ENCODE assay signal across 1 cellular context in genomic region chr19:49918089-49918488, GRCh38.
TF ChIP-seq lines count a peak whose summit lies in the region.

No MANE protein-coding gene starts in this region.

TF ChIP-seq in liver, 16 proteins besides CTCF, POLR2A, EP300 and RAD21:
- TF ChIP-seq ATF3 (IDR thresholded peaks at IDR 0.05) (no peak), YY1 (IDR thresholded peaks at IDR 0.05) (no peak), JUND (IDR thresholded peaks at IDR 0.05) (no peak), FOXA2 (IDR thresholded peaks at IDR 0.05) (no peak), GABPA (IDR thresholded peaks at IDR 0.05 in 1 of 2, conservative IDR thresholded peaks at IDR 0.05 in 1 of 2) (no peak), HNF4G (IDR thresholded peaks at IDR 0.05) (no peak), HNF4A (conservative IDR thresholded peaks at IDR 0.05) (no peak), EGR1 (IDR thresholded peaks at IDR 0.05; ENCODE audit: low read depth in 2 of 2) (no peak), REST (IDR thresholded peaks at IDR 0.05) (no peak), NR2F2 (IDR thresholded peaks at IDR 0.05) (no peak), FOXA1 (IDR thresholded peaks at IDR 0.05) (no peak), MAX (IDR thresholded peaks at IDR 0.05) (no peak), RXRA (IDR thresholded peaks at IDR 0.05) (no peak), SP1 (IDR thresholded peaks at IDR 0.05) (no peak), TAF1 (conservative IDR thresholded peaks at IDR 0.05) (no peak)
- TF ChIP-seq, protein P1, sequence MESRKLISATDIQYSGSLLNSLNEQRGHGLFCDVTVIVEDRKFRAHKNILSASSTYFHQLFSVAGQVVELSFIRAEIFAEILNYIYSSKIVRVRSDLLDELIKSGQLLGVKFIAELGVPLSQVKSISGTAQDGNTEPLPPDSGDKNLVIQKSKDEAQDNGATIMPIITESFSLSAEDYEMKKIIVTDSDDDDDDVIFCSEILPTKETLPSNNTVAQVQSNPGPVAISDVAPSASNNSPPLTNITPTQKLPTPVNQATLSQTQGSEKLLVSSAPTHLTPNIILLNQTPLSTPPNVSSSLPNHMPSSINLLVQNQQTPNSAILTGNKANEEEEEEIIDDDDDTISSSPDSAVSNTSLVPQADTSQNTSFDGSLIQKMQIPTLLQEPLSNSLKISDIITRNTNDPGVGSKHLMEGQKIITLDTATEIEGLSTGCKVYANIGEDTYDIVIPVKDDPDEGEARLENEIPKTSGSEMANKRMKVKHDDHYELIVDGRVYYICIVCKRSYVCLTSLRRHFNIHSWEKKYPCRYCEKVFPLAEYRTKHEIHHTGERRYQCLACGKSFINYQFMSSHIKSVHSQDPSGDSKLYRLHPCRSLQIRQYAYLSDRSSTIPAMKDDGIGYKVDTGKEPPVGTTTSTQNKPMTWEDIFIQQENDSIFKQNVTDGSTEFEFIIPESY (IDR thresholded peaks at IDR 0.05): no peak
TF ChIP-seq in liver: peak in this region for 0.
